Comparison of ENCODE assay signal across 1 cellular context in the genomic region with DNA sequence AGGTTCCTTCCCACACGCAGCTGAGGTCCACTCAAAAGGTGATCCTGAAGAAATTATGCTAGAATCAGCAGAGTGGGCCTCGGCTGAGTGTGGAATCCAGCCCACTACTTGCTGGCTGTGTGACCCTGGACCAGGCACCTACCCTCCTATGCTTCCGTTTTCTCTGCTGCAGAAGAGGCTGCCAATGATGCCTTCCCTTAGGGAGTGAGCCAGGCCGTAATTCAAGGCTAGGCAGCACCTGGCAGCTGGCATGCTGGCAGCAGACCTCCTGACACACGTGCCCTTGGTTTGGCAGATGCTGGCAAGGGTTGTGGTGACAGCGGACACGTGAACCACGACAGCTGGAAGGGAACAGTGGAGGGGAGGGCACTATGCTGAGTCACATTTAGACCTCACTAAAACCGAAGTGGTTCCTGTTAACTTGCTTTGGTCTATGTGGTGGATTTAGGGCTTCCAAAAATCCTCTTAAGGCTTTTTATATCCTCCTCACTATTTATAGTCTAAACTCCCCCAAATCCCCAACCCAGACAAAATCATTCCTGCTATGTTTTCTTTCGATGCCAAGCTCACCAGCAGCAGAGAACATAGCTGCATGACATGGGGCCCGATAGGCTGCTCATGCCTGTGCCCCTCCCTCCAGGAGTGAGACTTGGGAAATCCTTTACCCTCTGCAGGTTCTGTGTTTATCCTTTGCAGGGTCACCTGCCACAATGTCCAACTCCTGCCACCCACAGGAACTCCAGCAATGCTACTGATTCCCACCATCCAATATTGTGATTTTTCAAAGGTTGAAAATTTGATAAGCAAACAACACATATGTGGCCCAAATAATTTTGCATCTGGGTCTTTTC.
TF ChIP-seq lines count a peak whose summit lies in the region.

No MANE protein-coding gene starts in this region.

TF ChIP-seq in GM12878, 131 proteins besides CTCF, POLR2A, EP300 and RAD21 (continued from another document):
- TF ChIP-seq, protein P1, sequence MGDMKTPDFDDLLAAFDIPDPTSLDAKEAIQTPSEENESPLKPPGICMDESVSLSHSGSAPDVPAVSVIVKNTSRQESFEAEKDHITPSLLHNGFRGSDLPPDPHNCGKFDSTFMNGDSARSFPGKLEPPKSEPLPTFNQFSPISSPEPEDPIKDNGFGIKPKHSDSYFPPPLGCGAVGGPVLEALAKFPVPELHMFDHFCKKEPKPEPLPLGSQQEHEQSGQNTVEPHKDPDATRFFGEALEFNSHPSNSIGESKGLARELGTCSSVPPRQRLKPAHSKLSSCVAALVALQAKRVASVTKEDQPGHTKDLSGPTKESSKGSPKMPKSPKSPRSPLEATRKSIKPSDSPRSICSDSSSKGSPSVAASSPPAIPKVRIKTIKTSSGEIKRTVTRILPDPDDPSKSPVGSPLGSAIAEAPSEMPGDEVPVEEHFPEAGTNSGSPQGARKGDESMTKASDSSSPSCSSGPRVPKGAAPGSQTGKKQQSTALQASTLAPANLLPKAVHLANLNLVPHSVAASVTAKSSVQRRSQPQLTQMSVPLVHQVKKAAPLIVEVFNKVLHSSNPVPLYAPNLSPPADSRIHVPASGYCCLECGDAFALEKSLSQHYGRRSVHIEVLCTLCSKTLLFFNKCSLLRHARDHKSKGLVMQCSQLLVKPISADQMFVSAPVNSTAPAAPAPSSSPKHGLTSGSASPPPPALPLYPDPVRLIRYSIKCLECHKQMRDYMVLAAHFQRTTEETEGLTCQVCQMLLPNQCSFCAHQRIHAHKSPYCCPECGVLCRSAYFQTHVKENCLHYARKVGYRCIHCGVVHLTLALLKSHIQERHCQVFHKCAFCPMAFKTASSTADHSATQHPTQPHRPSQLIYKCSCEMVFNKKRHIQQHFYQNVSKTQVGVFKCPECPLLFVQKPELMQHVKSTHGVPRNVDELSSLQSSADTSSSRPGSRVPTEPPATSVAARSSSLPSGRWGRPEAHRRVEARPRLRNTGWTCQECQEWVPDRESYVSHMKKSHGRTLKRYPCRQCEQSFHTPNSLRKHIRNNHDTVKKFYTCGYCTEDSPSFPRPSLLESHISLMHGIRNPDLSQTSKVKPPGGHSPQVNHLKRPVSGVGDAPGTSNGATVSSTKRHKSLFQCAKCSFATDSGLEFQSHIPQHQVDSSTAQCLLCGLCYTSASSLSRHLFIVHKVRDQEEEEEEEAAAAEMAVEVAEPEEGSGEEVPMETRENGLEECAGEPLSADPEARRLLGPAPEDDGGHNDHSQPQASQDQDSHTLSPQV (IDR thresholded peaks at IDR 0.05), result no peak
- TF ChIP-seq BRCA1 (IDR thresholded peaks at IDR 0.05; ENCODE audit: low read depth, low read length) (no peak), BCL11A (IDR thresholded peaks at IDR 0.05; ENCODE audit: low read depth, low read length) (peak; percentile 15; the same call in 1 of the 2 replicates), RUNX3 (IDR thresholded peaks at IDR 0.05; ENCODE audit: low read length) (peak; percentile 78), TCF7 (IDR thresholded peaks at IDR 0.05; ENCODE audit: borderline replicate concordance) (no peak), MYC (IDR thresholded peaks at IDR 0.05; ENCODE audit: insufficient read depth, insufficient read length, insufficient replicate concordance, low read length, severe bottlenecking) (no peak), TCF3 (IDR thresholded peaks at IDR 0.05; ENCODE audit: borderline replicate concordance, insufficient read depth, low read depth, low read length) (peak; percentile 72; the same call in 1 of the 2 replicates), BHLHE40 (IDR thresholded peaks at IDR 0.05; ENCODE audit: borderline replicate concordance in 1 of 2, low read depth in 2 of 2, low read length in 1 of 2) (peak; percentile 76 to 91)
- TF ChIP-seq, protein P2, sequence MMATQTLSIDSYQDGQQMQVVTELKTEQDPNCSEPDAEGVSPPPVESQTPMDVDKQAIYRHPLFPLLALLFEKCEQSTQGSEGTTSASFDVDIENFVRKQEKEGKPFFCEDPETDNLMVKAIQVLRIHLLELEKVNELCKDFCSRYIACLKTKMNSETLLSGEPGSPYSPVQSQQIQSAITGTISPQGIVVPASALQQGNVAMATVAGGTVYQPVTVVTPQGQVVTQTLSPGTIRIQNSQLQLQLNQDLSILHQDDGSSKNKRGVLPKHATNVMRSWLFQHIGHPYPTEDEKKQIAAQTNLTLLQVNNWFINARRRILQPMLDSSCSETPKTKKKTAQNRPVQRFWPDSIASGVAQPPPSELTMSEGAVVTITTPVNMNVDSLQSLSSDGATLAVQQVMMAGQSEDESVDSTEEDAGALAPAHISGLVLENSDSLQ (IDR thresholded peaks at IDR 0.05), result no peak
- TF ChIP-seq, protein P3, sequence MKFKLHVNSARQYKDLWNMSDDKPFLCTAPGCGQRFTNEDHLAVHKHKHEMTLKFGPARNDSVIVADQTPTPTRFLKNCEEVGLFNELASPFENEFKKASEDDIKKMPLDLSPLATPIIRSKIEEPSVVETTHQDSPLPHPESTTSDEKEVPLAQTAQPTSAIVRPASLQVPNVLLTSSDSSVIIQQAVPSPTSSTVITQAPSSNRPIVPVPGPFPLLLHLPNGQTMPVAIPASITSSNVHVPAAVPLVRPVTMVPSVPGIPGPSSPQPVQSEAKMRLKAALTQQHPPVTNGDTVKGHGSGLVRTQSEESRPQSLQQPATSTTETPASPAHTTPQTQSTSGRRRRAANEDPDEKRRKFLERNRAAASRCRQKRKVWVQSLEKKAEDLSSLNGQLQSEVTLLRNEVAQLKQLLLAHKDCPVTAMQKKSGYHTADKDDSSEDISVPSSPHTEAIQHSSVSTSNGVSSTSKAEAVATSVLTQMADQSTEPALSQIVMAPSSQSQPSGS (IDR thresholded peaks at IDR 0.05; ENCODE audit: low read length), result 0 out of 2 replicates have a peak, but pooled peaks have one; percentile 22
- TF ChIP-seq, protein P4, sequence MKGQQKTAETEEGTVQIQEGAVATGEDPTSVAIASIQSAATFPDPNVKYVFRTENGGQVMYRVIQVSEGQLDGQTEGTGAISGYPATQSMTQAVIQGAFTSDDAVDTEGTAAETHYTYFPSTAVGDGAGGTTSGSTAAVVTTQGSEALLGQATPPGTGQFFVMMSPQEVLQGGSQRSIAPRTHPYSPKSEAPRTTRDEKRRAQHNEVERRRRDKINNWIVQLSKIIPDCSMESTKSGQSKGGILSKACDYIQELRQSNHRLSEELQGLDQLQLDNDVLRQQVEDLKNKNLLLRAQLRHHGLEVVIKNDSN (IDR thresholded peaks at IDR 0.05; ENCODE audit: borderline replicate concordance, extremely low read length, insufficient read depth, low read depth, low read length), result peak; percentile 24
- TF ChIP-seq, protein P5, sequence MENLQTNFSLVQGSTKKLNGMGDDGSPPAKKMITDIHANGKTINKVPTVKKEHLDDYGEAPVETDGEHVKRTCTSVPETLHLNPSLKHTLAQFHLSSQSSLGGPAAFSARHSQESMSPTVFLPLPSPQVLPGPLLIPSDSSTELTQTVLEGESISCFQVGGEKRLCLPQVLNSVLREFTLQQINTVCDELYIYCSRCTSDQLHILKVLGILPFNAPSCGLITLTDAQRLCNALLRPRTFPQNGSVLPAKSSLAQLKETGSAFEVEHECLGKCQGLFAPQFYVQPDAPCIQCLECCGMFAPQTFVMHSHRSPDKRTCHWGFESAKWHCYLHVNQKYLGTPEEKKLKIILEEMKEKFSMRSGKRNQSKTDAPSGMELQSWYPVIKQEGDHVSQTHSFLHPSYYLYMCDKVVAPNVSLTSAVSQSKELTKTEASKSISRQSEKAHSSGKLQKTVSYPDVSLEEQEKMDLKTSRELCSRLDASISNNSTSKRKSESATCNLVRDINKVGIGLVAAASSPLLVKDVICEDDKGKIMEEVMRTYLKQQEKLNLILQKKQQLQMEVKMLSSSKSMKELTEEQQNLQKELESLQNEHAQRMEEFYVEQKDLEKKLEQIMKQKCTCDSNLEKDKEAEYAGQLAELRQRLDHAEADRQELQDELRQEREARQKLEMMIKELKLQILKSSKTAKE (IDR thresholded peaks at IDR 0.05; ENCODE audit: low read depth, poor library complexity, severe bottlenecking), result no peak
TF ChIP-seq in GM12878: peak in this region for 7.
